ENCODE assay signal across 1 cellular context in genomic region chr19:23887642-23888041, GRCh38.
TF ChIP-seq lines count a peak whose summit lies in the region.

No MANE protein-coding gene starts in this region.

TF ChIP-seq in HepG2, 621 proteins besides CTCF, POLR2A, EP300 and RAD21 (continued from another document):
- no peak for TF ChIP-seq TCF12 (IDR thresholded peaks at IDR 0.05)
- no peak for TF ChIP-seq TCF12 (CRISPR knock-in tag; IDR thresholded peaks at IDR 0.05)
- peak; percentile 72 for TF ChIP-seq HNF4A (CRISPR knock-in tag; IDR thresholded peaks at IDR 0.05)
- peak; percentile 93 for TF ChIP-seq SETDB1 (CRISPR knock-in tag; IDR thresholded peaks at IDR 0.05; ENCODE audit: borderline replicate concordance)
- no peak for TF ChIP-seq NFRKB (IDR thresholded peaks at IDR 0.05)
- TF ChIP-seq ZNF878 (CRISPR knock-in tag; IDR thresholded peaks at IDR 0.05): no peak
- TF ChIP-seq ZNF296 (CRISPR knock-in tag; conservative IDR thresholded peaks at IDR 0.05): no peak
- TF ChIP-seq U2AF2 (IDR thresholded peaks at IDR 0.05; ENCODE audit: low read depth, low read length): no peak
- no peak for TF ChIP-seq ZBTB44 (CRISPR knock-in tag; IDR thresholded peaks at IDR 0.05)
- no peak for TF ChIP-seq ZNF281 (CRISPR knock-in tag; IDR thresholded peaks at IDR 0.05; ENCODE audit: borderline replicate concordance)
- no peak for TF ChIP-seq SMYD3 (CRISPR knock-in tag; IDR thresholded peaks at IDR 0.05)
- TF ChIP-seq YY1 (IDR thresholded peaks at IDR 0.05; ENCODE audit: insufficient read depth, insufficient replicate concordance, low read depth, low read length): no peak
- no peak for TF ChIP-seq GATAD1 (CRISPR knock-in tag; IDR thresholded peaks at IDR 0.05)
- TF ChIP-seq PRDM10 (CRISPR knock-in tag; IDR thresholded peaks at IDR 0.05; ENCODE audit: low read depth): no peak
- no peak for TF ChIP-seq MXD3 (CRISPR knock-in tag; IDR thresholded peaks at IDR 0.05)
